Comparison of ENCODE assay signal across 23 cellular contexts in the genomic region with DNA sequence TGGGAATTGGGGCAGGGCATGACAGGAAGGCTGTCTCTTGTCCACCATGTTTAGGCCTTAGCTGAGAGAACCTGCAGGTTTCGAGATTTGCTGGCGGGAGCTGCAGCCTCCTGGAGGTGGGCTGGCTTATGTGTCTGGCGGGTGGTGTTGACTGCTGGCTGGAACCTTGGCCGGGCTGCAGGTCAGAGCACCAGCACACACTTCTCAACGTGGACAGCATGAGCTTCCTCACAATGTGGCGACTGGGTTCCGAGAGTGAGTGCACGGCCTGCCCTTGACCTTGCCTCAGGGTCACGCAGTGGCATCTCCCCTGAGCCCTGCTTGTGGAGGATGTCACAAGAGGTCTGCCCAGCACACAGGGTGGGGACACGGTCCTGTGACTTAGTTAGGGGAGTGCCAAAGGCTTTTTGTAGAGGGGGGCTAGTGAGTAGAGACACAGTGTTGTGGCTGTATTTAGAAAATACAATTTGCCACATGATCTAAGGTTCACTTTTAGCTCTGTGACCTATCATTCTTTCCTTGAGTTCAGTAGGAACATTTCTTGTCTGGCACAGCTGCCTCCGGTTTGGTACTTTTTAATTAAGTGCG.
DNase-seq lines count a peak whose midpoint lies in the region; ATAC-seq and TF ChIP-seq lines count a peak whose summit lies in the region.
"Had no signal": no experiment of that assay in that cellular context is flagged by ENCODE, and none has a peak within 500 bp of the region (broad histone marks: within the 10 kb centered on the region; RNA-seq: fewer than 3 reads in every experiment).

No MANE protein-coding gene starts in this region.

- no peak overlapping the region for H2BK120ac ChIP-seq in IMR-90 (ENCODE audit: low read depth, low read length)

- no peak overlapping the region for H2BK5ac ChIP-seq in IMR-90 (ENCODE audit: low read depth, low read length, poor library complexity, severe bottlenecking)

- no peak overlapping the region for H3K18ac ChIP-seq in IMR-90 (ENCODE audit: low read depth, low read length)

- peak overlapping the region; percentile 43 to 97 (median 88); a peak in 21 of 22 replicates for H3K4me2 ChIP-seq in BLaER1 treated with 17β-estradiol and CSF1 and Interleukin-3, amounts not matched to agents 10 nM and 100 nM
- H3K4me2 ChIP-seq in IMR-90 (ENCODE audit: low read depth, low read length), result no peak overlapping the region
- H3K4me2 ChIP-seq: A549, GM23338, KMS-11 had no signal

- intact Hi-C loops in IMR-90 (cut with micrococcal nuclease) (no loop called here), left ventricle myocardium superior (cut with micrococcal nuclease) (no loop called here), posterior vena cava (cut with DNase I) (no loop called here)

- POLR2A ChIA-PET in IMR-90 (lab: Charles Lee; ENCODE audit: unreplicated experiment), result no interaction called here

- H2AK5ac ChIP-seq in IMR-90 (ENCODE audit: low read depth, low read length), result peak overlapping the region; percentile 43; the same call in 1 of the 2 replicates

- no peak overlapping the region for H4K91ac ChIP-seq in IMR-90 (ENCODE audit: insufficient read depth, low read depth, low read length)

- no peak for TF ChIP-seq POLR2A in IMR-90 (IDR thresholded peaks at IDR 0.05; ENCODE audit: low read depth, low read length)

- H2AK9ac ChIP-seq in IMR-90 (replicated peaks; ENCODE audit: low read depth, low read length, poor library complexity), result peak overlapping the region; percentile 15

- peaks cover 0 to 88% (median 51%) of the 10 kb centered on the region in 11 experiments; a peak in 17 of 22 replicates for H4K20me1 ChIP-seq in BLaER1 treated with 17β-estradiol and CSF1 and Interleukin-3, amounts not matched to agents 10 nM and 100 nM
- H4K20me1 ChIP-seq in IMR-90 (ENCODE audit: insufficient read depth, low read length), result peaks cover 9% of the 10 kb centered on the region

- in situ Hi-C loops in IMR-90 (cut with MboI; ENCODE audit: low sequenced_read_pairs), result no loop called here

- H4K8ac ChIP-seq in IMR-90 (ENCODE audit: low read depth in 2 of 2, low read length in 2 of 2), result no peak overlapping the region

- H3K79me1 ChIP-seq in IMR-90 (ENCODE audit: low read depth in 1 of 2, low read length in 2 of 2), result peaks cover 3 to 32% of the 10 kb centered on the region in 2 experiments; a peak in 3 of 4 replicates

- H3K23ac ChIP-seq in IMR-90 (ENCODE audit: low read depth, low read length), result no peak overlapping the region

- H3K4ac ChIP-seq in IMR-90 (ENCODE audit: low read depth, low read length), result no peak overlapping the region

- peaks cover 56 to 100% (median 98%) of the 10 kb centered on the region in 10 experiments for H3K4me1 ChIP-seq in BLaER1 treated with 17β-estradiol and CSF1 and Interleukin-3, amounts not matched to agents 10 nM and 100 nM
- H3K4me1 ChIP-seq in IMR-90 (ENCODE audit: control insufficient read depth, insufficient read depth, low read length), result peaks cover 19% of the 10 kb centered on the region
- H3K4me1 ChIP-seq: A549 had no signal

- H3K27me3 ChIP-seq in BLaER1 treated with 17β-estradiol and CSF1 and Interleukin-3, amounts not matched to agents 10 nM and 100 nM, result no peaks in the 10 kb centered on the region
- no peaks in the 10 kb centered on the region for H3K27me3 ChIP-seq in IMR-90 (ENCODE audit: control insufficient read depth, insufficient read depth, low read length)
- H3K27me3 ChIP-seq: SJSA1 had no signal

- 0 out of 20 replicates have a peak overlapping the region, but pooled peaks of 1 of the 10 experiments have one; percentile 4 for H3K4me3 ChIP-seq in BLaER1 treated with 17β-estradiol and CSF1 and Interleukin-3, amounts not matched to agents 10 nM and 100 nM
- no peak overlapping the region for H3K4me3 ChIP-seq in IMR-90 (ENCODE audit: insufficient read depth, low read depth, low read length)
- H3K4me3 ChIP-seq: A549, GM12878, GM23338, SJSA1 had no signal

- peaks cover 21% of the 10 kb centered on the region; the same call in 1 of the 2 replicates for H3K9me1 ChIP-seq in IMR-90 (ENCODE audit: insufficient read depth, low read length)

- DNase-seq in IMR-90 (no peak), left ventricle myocardium superior (no peak), posterior vena cava (ENCODE audit: low spot score) (peak; percentile 68), NCI-H128 (lab: John Stamatoyannopoulos, UW; ENCODE audit: unreplicated experiment) (no peak)
- DNase-seq: CD4-positive, alpha-beta T cell; COR-L47; DMS79; NCI-H1105; NCI-H1694; NCI-H2081; NCI-H2171; NCI-H524 treated with DMSO at 0.1 percent for 48 hours; NCI-H82 had no signal

- 93% methylated on average over 7 of the region's 12 CpGs; no CpG with 5 or more reads in 1 of the 2 experiments for WGBS in IMR-90 (ENCODE audit: extremely low coverage in 2 of 2, insufficient read length in 1 of 2), 2 experiments

- H2BK20ac ChIP-seq in IMR-90 (ENCODE audit: low read depth, low read length), result no peak overlapping the region

- H3K9ac ChIP-seq in BLaER1 treated with 17β-estradiol and CSF1 and Interleukin-3, amounts not matched to agents 10 nM and 100 nM, result peak overlapping the region in 4 of 11 experiments; percentile 28 to 61 (median 52); a peak in 6 of 22 replicates
- H3K9ac ChIP-seq in IMR-90 (ENCODE audit: low read depth, low read length), result no peak overlapping the region
- H3K9ac ChIP-seq: KMS-11 had no signal

- H3K27ac ChIP-seq in BLaER1 treated with 17β-estradiol and CSF1 and Interleukin-3, amounts not matched to agents 10 nM and 100 nM, result peak overlapping the region in 7 of 11 experiments; percentile 15 to 59 (median 42); a peak in 10 of 22 replicates
- no peak overlapping the region for H3K27ac ChIP-seq in IMR-90 (ENCODE audit: insufficient read depth, low read length)
- H3K27ac ChIP-seq: A549, KMS-11, SJSA1 had no signal

- no peak overlapping the region for H3K14ac ChIP-seq in IMR-90 (replicated peaks; ENCODE audit: low read depth, low read length)

- no peak overlapping the region for H4K5ac ChIP-seq in IMR-90 (ENCODE audit: low read depth, low read length)

- ATAC-seq in IMR-90 (ENCODE audit: low read depth) (no peak), left ventricle myocardium superior (peak; percentile 62), HG03175 (IDR thresholded peaks at IDR 0.05; ENCODE audit: unreplicated experiment) (no peak), GM21390 (IDR thresholded peaks at IDR 0.05; ENCODE audit: unreplicated experiment) (no peak)
- ATAC-seq: A549, GM23338, HCT116, Panc1 had no signal

- H2AFZ ChIP-seq in IMR-90 (replicated peaks; ENCODE audit: low read length, poor library complexity), result no peak overlapping the region
- H2AFZ ChIP-seq: GM23338 had no signal

- CTCF ChIA-PET in IMR-90 (lab: Yijun Ruan, JAX), result no interaction called here

- no peak overlapping the region for H3K56ac ChIP-seq in IMR-90 (ENCODE audit: extremely low read depth, insufficient read depth, low read length)

- no peak for TF ChIP-seq RAD21 in IMR-90 (IDR thresholded peaks at IDR 0.05; ENCODE audit: low read length)

- dilution Hi-C loops in IMR-90 (cut with HindIII; ENCODE audit: low sequenced_read_pairs, unreplicated experiment), result no loop called here

- BruUV-seq in IMR-90 (replicated peaks; lab: Mats Ljungman, UMichigan), result no TSS peak

- H3K9me3 ChIP-seq in BLaER1 treated with 17β-estradiol and CSF1 and Interleukin-3, amounts not matched to agents 10 nM and 100 nM (replicated peaks in 1 of 11), result no peaks in the 10 kb centered on the region
- H3K9me3 ChIP-seq in IMR-90 (ENCODE audit: control insufficient read depth, insufficient read depth, low read length), result no peaks in the 10 kb centered on the region
- H3K9me3 ChIP-seq: A549, SJSA1 had no signal

- H3K36me3 ChIP-seq in BLaER1 treated with 17β-estradiol and CSF1 and Interleukin-3, amounts not matched to agents 10 nM and 100 nM, result peaks cover 0 to 65% (median 18%) of the 10 kb centered on the region in 11 experiments; a peak in 14 of 22 replicates
- peaks cover 16% of the 10 kb centered on the region for H3K36me3 ChIP-seq in IMR-90 (ENCODE audit: control insufficient read depth, insufficient read depth, low read length)
- H3K36me3 ChIP-seq: SJSA1 had no signal

- TF ChIP-seq CTCF in IMR-90 (conservative IDR thresholded peaks at IDR 0.05; ENCODE audit: low read depth, low read length), result no peak

- H2BK15ac ChIP-seq in IMR-90 (ENCODE audit: low read depth, low read length), result no peak overlapping the region

TF ChIP-seq in IMR-90, 13 proteins besides CTCF, POLR2A, EP300 and RAD21:
- TF ChIP-seq USF2 (IDR thresholded peaks at IDR 0.05; ENCODE audit: low read depth, low read length) (no peak), FOS (IDR thresholded peaks at IDR 0.05; ENCODE audit: low read depth, low read length) (no peak), CHD1 (IDR thresholded peaks at IDR 0.05; ENCODE audit: low read depth, low read length) (no peak), BHLHE40 (IDR thresholded peaks at IDR 0.05; ENCODE audit: low read depth, low read length) (no peak), MXI1 (IDR thresholded peaks at IDR 0.05; ENCODE audit: borderline replicate concordance, low read depth, low read length) (no peak), CEBPB (IDR thresholded peaks at IDR 0.05; ENCODE audit: low read depth, low read length) (no peak), NFE2L2 (IDR thresholded peaks at IDR 0.05; ENCODE audit: low read depth, low read length) (no peak), RFX5 (IDR thresholded peaks at IDR 0.05; ENCODE audit: low read depth, low read length) (no peak), RCOR1 (IDR thresholded peaks at IDR 0.05; ENCODE audit: insufficient replicate concordance, low read length) (no peak), MAFK (IDR thresholded peaks at IDR 0.05; ENCODE audit: low read depth, low read length) (no peak), SMC3 (IDR thresholded peaks at IDR 0.05; ENCODE audit: low read depth, low read length) (no peak)
- TF ChIP-seq, protein P1, sequence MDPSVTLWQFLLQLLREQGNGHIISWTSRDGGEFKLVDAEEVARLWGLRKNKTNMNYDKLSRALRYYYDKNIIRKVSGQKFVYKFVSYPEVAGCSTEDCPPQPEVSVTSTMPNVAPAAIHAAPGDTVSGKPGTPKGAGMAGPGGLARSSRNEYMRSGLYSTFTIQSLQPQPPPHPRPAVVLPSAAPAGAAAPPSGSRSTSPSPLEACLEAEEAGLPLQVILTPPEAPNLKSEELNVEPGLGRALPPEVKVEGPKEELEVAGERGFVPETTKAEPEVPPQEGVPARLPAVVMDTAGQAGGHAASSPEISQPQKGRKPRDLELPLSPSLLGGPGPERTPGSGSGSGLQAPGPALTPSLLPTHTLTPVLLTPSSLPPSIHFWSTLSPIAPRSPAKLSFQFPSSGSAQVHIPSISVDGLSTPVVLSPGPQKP (IDR thresholded peaks at IDR 0.05; ENCODE audit: borderline replicate concordance, low read depth, low read length), result no peak
TF ChIP-seq in IMR-90: peak in this region for 0.
